In genomic region chr3:13323822-13324221, GRCh38 we compare ENCODE assay signal across 1 cellular context.
TF ChIP-seq lines count a peak whose summit lies in the region.

No MANE protein-coding gene starts in this region.

TF ChIP-seq in GM23338, 12 proteins besides CTCF, POLR2A, EP300 and RAD21 (continued from another document):
- no peak for TF ChIP-seq ZNF462 (CRISPR knock-in tag; IDR thresholded peaks at IDR 0.05)
- no peak for TF ChIP-seq CREB1 (CRISPR knock-in tag; IDR thresholded peaks at IDR 0.05; ENCODE audit: low read depth)
- TF ChIP-seq EZH2phosphoT487 (IDR thresholded peaks at IDR 0.05; ENCODE audit: unreplicated experiment): no peak
- TF ChIP-seq STAT1 (IDR thresholded peaks at IDR 0.05; ENCODE audit: unreplicated experiment): no peak
- no peak for TF ChIP-seq POLR2AphosphoS5 (IDR thresholded peaks at IDR 0.05; ENCODE audit: low read depth)
- TF ChIP-seq ETS1 (IDR thresholded peaks at IDR 0.05): no peak
- TF ChIP-seq JUNB (IDR thresholded peaks at IDR 0.05; ENCODE audit: unreplicated experiment): no peak
